Comparison of ENCODE assay signal across 3 cellular contexts in the genomic region with DNA sequence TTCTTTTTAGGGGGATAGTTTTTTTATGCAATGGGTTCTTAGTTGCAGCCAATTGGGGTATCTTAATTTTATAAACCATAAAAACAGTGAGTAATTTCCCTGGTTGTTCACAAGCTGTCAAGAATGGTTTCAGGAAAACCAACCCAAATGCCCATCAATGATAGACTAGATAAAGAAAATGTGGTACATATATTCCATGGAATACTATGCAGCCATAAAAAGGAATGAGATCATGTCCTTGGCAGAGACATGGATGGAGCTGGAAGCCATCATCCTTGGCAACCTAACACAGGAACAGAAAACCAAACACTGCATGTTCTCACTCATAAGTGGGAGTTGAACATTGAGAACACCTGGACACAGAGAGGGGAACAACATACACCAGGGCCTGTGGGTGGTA. TPM values are rescaled to one million over a fixed set of nuclear protein-coding genes. Genes with fewer than 3 reads are reported as not detected.
DNase-seq lines count a peak whose midpoint lies in the region; ATAC-seq, FAIRE-seq and TF ChIP-seq lines count a peak whose summit lies in the region.
"Not testable (repeated sequence)": the region's sequence is repeated elsewhere in the genome, so short reads cannot be mapped to it uniquely, and the experiment has no call there.

No MANE protein-coding gene starts in this region.

- not testable (repeated sequence) for H3K9me3 ChIP-seq in HEK293 (ENCODE audit: control insufficient read depth, insufficient read depth, low read depth, low read length); K562 (replicated peaks; ENCODE audit: control insufficient read depth, insufficient read depth, low read depth, low read length)

- intact Hi-C loops in K562 (cut with micrococcal nuclease): not testable (repeated sequence)

- H3K79me2 ChIP-seq in K562 (ENCODE audit: control insufficient read depth, insufficient read depth, low read length): not testable (repeated sequence)

- not testable (repeated sequence) for H3K27me3 ChIP-seq in K562 (ENCODE audit: control insufficient read depth in 2 of 2, insufficient read depth in 2 of 2, low read length in 2 of 2)

- FAIRE-seq in K562 (lab: Jason Lieb, UNC): not testable (repeated sequence)

- not testable (repeated sequence) for H3K4me1 ChIP-seq in HEK293 (ENCODE audit: control insufficient read depth, insufficient read depth, low read length); K562 (replicated peaks in 1 of 2; ENCODE audit: control insufficient read depth in 2 of 2, insufficient read depth in 2 of 2, low read length in 2 of 2)

- H3K27ac ChIP-seq in HEK293 (ENCODE audit: extremely low read depth, low read depth, low read length); K562 (ENCODE audit: extremely low read depth, low read depth, low read length): not testable (repeated sequence)

- TF ChIP-seq EP300 in K562 (IDR thresholded peaks at IDR 0.05; ENCODE audit: low read length): not testable (repeated sequence)

- TF ChIP-seq RAD21 in K562 (CRISPR knock-in tag; conservative IDR thresholded peaks at IDR 0.05 in 1 of 2, IDR thresholded peaks at IDR 0.05 in 1 of 2): not testable (repeated sequence)

- H3K4me2 ChIP-seq in K562 (ENCODE audit: insufficient read depth, low read length): not testable (repeated sequence)

- in situ Hi-C loops in K562 (cut with MboI): not testable (repeated sequence)

- DNase-seq in K562 (ENCODE audit: extremely low read depth in 1 of 4, low spot score in 3 of 4): not testable (repeated sequence)

- not testable (repeated sequence) for H3K9ac ChIP-seq in K562 (ENCODE audit: insufficient read depth in 1 of 2, low read depth in 2 of 2, low read length in 2 of 2)

- H2AFZ ChIP-seq in K562 (ENCODE audit: low read depth, low read length): not testable (repeated sequence)

- BruUV-seq in K562 (replicated peaks; lab: Mats Ljungman, UMichigan): not testable (repeated sequence)

- H4K20me1 ChIP-seq in K562 (replicated peaks; ENCODE audit: control insufficient read depth, insufficient read depth, low read length): not testable (repeated sequence)

- H3K36me3 ChIP-seq in HEK293 (ENCODE audit: control insufficient read depth in 2 of 2, insufficient read depth in 1 of 2, low read length in 2 of 2): peaks cover 9 to 12% of the 10 kb centered on the region in 2 experiments; a peak in 2 of 3 replicates
- H3K36me3 ChIP-seq in K562 (ENCODE audit: control insufficient read depth, insufficient read depth, low read length): not testable (repeated sequence)

- not testable (repeated sequence) for H3K4me3 ChIP-seq in HEK293 (ENCODE audit: low read depth, low read length); K562

- POLR2A ChIA-PET in HEK293 (lab: Yijun Ruan, JAX): not testable (repeated sequence)
- POLR2A ChIA-PET in K562 (lab: Yijun Ruan, JAX): interaction anchor here (0.6 to 1.2 kb wide), 3 partner anchors 12 to 323 kb away, joined by 3 read pairs; no protein-coding TSS in a partner anchor

- ATAC-seq in SK-N-SH treated with all-trans-retinoic acid at 6 μM for 48 hours, K562: not testable (repeated sequence)

- not testable (repeated sequence) for TF ChIP-seq POLR2A in K562 (conservative IDR thresholded peaks at IDR 0.05)

- CTCF ChIA-PET in HEK293 (lab: Yijun Ruan, JAX); K562 (lab: Yijun Ruan, JAX; ENCODE audit: low intra/inter-chr PET ratio): not testable (repeated sequence)

- H3K9me1 ChIP-seq in K562 (ENCODE audit: control insufficient read depth, insufficient read depth, low read length): not testable (repeated sequence)

- TF ChIP-seq CTCF in HEK293 (tag by site-specific recombination; IDR thresholded peaks at IDR 0.05); K562 (IDR thresholded peaks at IDR 0.05 in 2 of 3, conservative IDR thresholded peaks at IDR 0.05 in 1 of 3; ENCODE audit: insufficient read depth in 2 of 3, low read depth in 1 of 3, low read length in 3 of 3): not testable (repeated sequence)

TF ChIP-seq in HEK293, 187 proteins besides CTCF, POLR2A, EP300 and RAD21:
- TF ChIP-seq ZNF146 (tag by site-specific recombination; IDR thresholded peaks at IDR 0.05) (peak; percentile 94), SETDB1 (IDR thresholded peaks at IDR 0.05; ENCODE audit: insufficient read length, low read length) (peak; percentile 24)

TF ChIP-seq in SK-N-SH treated with all-trans-retinoic acid at 6 μM for 48 hours, 23 proteins besides CTCF, POLR2A, EP300 and RAD21:
- TF ChIP-seq ZNF8 (CRISPR knock-in tag; IDR thresholded peaks at IDR 0.05): peak; percentile 89

TF ChIP-seq in K562, 482 proteins besides CTCF, POLR2A, EP300 and RAD21:
- peak; percentile 94 for TF ChIP-seq ZNF146 (CRISPR knock-in tag; IDR thresholded peaks at IDR 0.05; ENCODE audit: unreplicated experiment)
- peak; percentile 33 for TF ChIP-seq RBM25 (IDR thresholded peaks at IDR 0.05; ENCODE audit: low read depth, low read length, severe bottlenecking)
- TF ChIP-seq BCOR (IDR thresholded peaks at IDR 0.05): peak; percentile 23; the same call in 1 of the 2 replicates

RNA-seq across cellular contexts. Expression of gene CEP57L1, which starts 46.8 kb away (rescaled TPM):
- 19.9 and 82.4 TPM in 2 replicates for total RNA-seq in K562 (2011; cell fraction: chromatin; rRNA removed; ENCODE audit: low replicate concordance)
- 9.7 and 18.8 TPM in 2 replicates for total RNA-seq in K562 (2011; cell fraction: nucleolus; rRNA removed)
- 27.3 and 41.5 TPM in 2 replicates for total RNA-seq in K562 (2011; cell fraction: nucleoplasm; rRNA removed)
- total RNA-seq in K562 (2014; rRNA removed): 51.0 and 58.0 TPM in 2 replicates
- 80.0 and 85.7 TPM in 2 replicates for total RNA-seq in K562 (2014; rRNA removed; fragmentation: Illumina TruSeq; extraction: Trizol)
- total RNA-seq in K562 (2015; rRNA removed; fragmentation: Illumina TruSeq; extraction: Trizol): 70.6 and 79.7 TPM in 2 replicates
- total RNA-seq in K562 (2021): 41.8 and 42.4 TPM in 2 replicates
- 49.9 and 60.7 TPM in 2 replicates for polyA plus RNA-seq in K562 (2011; rRNA removed)
- polyA plus RNA-seq in K562 (2011; cell fraction: cytosol; rRNA removed): 23.2 and 23.8 TPM in 2 replicates
- 24.9 and 33.2 TPM in 2 replicates for polyA plus RNA-seq in K562 (2011; cell fraction: nucleus; rRNA removed)
- 29.7 and 29.9 TPM in 2 replicates for polyA plus RNA-seq in K562 (2012)
- polyA plus RNA-seq in K562 (2014; fragmentation: Illumina TruSeq; extraction: Trizol): 52.1 and 61.8 TPM in 2 replicates
- polyA plus RNA-seq in K562 (2014; fragmentation: Nextera tagmentation; extraction: Ambion mirVana): 10 to 100 TPM; 70.0 to 88.6 TPM
- polyA plus RNA-seq in K562 (2014; rRNA removed): 39.4 and 49.7 TPM in 2 replicates
- 70.2 and 71.2 TPM in 2 replicates for polyA minus RNA-seq in K562 (2011; rRNA and poly(A)+ RNA removed)
- 21.7 and 24.7 TPM in 2 replicates for polyA minus RNA-seq in K562 (2011; cell fraction: cytosol; rRNA and poly(A)+ RNA removed)
- 22.1 and 47.1 TPM in 2 replicates for polyA minus RNA-seq in K562 (2011; cell fraction: nucleus; rRNA and poly(A)+ RNA removed)

RNA-seq across cellular contexts. Expression of gene SESN1, which starts 47.4 kb away (rescaled TPM):
- 8.5 and 25.3 TPM in 2 replicates for total RNA-seq in K562 (2011; cell fraction: chromatin; rRNA removed; ENCODE audit: low replicate concordance)
- 4.8 and 6.3 TPM in 2 replicates for total RNA-seq in K562 (2011; cell fraction: nucleolus; rRNA removed)
- 9.5 and 18.4 TPM in 2 replicates for total RNA-seq in K562 (2011; cell fraction: nucleoplasm; rRNA removed)
- total RNA-seq in K562 (2014; rRNA removed): 6.4 and 6.8 TPM in 2 replicates
- total RNA-seq in K562 (2014; rRNA removed; fragmentation: Illumina TruSeq; extraction: Trizol): 9.4 and 9.8 TPM in 2 replicates
- 9.7 and 11.2 TPM in 2 replicates for total RNA-seq in K562 (2015; rRNA removed; fragmentation: Illumina TruSeq; extraction: Trizol)
- 6.6 and 7.4 TPM in 2 replicates for total RNA-seq in K562 (2021)
- polyA plus RNA-seq in K562 (2011; rRNA removed): 13.0 and 13.3 TPM in 2 replicates
- 2.5 and 5.3 TPM in 2 replicates for polyA plus RNA-seq in K562 (2011; cell fraction: cytosol; rRNA removed)
- 5.8 and 10.1 TPM in 2 replicates for polyA plus RNA-seq in K562 (2011; cell fraction: nucleus; rRNA removed)
- polyA plus RNA-seq in K562 (2012): 7.7 and 8.8 TPM in 2 replicates
- polyA plus RNA-seq in K562 (2014; fragmentation: Illumina TruSeq; extraction: Trizol): 8.5 and 8.9 TPM in 2 replicates
- 1 to 10 TPM; 3.1 to 3.8 TPM for polyA plus RNA-seq in K562 (2014; fragmentation: Nextera tagmentation; extraction: Ambion mirVana)
- 6.1 and 6.3 TPM in 2 replicates for polyA plus RNA-seq in K562 (2014; rRNA removed)
- polyA minus RNA-seq in K562 (2011; rRNA and poly(A)+ RNA removed): 14.6 and 19.8 TPM in 2 replicates
- 3.3 and 4.3 TPM in 2 replicates for polyA minus RNA-seq in K562 (2011; cell fraction: cytosol; rRNA and poly(A)+ RNA removed)
- 7.8 and 17.0 TPM in 2 replicates for polyA minus RNA-seq in K562 (2011; cell fraction: nucleus; rRNA and poly(A)+ RNA removed)
